ENCODE assay signal across 8 cellular contexts in the genomic region with DNA sequence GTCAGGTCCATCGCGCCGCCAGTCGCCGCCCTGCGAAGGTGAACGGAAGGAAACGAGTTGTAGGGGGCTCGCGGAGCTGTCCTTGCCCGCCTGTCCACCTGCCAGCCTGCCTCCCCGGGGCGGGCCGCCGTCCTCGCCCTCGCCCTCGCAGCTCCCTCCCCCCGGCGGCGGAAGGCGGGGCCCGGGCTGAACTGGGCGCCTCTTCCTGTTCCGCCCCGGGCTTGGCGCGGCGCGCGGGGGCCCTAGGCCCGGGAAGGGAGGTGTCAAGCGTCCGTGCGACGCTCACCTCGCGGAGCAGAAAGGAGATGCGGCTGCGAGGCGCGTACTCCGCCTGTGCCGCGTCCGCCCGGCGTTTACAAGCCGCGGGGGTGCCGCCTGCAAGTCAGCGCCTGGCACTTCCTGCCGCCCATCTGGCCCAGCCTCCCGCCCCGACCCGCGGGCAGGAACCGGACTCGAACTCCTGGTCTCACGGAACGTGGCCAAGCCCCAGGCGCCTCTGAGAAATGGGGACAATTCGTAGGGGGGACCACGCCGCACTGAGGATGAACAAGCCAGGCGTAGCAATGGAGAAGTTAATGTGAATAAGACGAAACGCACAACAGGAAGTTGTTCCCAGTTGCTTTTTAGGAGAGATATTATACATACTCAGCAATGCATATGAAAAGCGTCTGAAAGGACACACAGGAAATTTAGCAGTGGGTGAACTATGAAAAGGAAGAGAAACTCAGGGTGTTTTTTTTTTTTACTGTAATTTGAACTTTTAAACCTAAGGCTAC. TPM values are rescaled to one million over a fixed set of nuclear protein-coding genes. Genes with fewer than 3 reads are reported as not detected.
DNase-seq lines count a peak whose midpoint lies in the region; ATAC-seq and TF ChIP-seq lines count a peak whose summit lies in the region.

A gene (minus strand): TSS at position 108 of the 776 bp plus-strand sequence. CDS start 97 bp downstream, at position 11.

- H3K27ac ChIP-seq in mammary epithelial cell (ENCODE audit: insufficient read depth, low read depth, low read length) = peak within 1 kb of the TSS; percentile 92
- H3K27ac ChIP-seq in spleen = peak within 1 kb of the TSS; percentile 95 to 100 (median 99)

- peaks cover 49% of the 10 kb centered on the region for H3K79me2 ChIP-seq in mammary epithelial cell (ENCODE audit: insufficient read depth, low read length)

- peak within 1 kb of the TSS; percentile 84 for H3K4me3 ChIP-seq in AG04449 (ENCODE audit: low read depth, low read length)
- peak within 1 kb of the TSS; percentile 84 for H3K4me3 ChIP-seq in WI38 (ENCODE audit: low read depth, low read length)
- H3K4me3 ChIP-seq in mammary epithelial cell (replicated peaks in 1 of 3; ENCODE audit: insufficient read depth in 1 of 3, low read depth in 2 of 3, low read length in 3 of 3) = peak within 1 kb of the TSS; percentile 83 to 89 (median 86)
- peak within 1 kb of the TSS; percentile 59 to 95 (median 89) for H3K4me3 ChIP-seq in spleen

- peak; percentile 69 for ATAC-seq in GM18868 (IDR thresholded peaks at IDR 0.05; ENCODE audit: unreplicated experiment)
- ATAC-seq in HG03097 (IDR thresholded peaks at IDR 0.05; ENCODE audit: low FRiP score, unreplicated experiment) = peak; percentile 64

- no peaks in the 10 kb centered on the region for H4K20me1 ChIP-seq in mammary epithelial cell (ENCODE audit: insufficient read depth, low read length)

- peak within 1 kb of the TSS; percentile 89 for H3K9ac ChIP-seq in mammary epithelial cell (ENCODE audit: insufficient read depth, low read length)

- no peaks in the 10 kb centered on the region for H3K9me3 ChIP-seq in mammary epithelial cell (replicated peaks; ENCODE audit: insufficient read depth, low read length)
- H3K9me3 ChIP-seq in spleen = no peaks in the 10 kb centered on the region

- peak; percentile 90 to 95 (median 94) for TF ChIP-seq POLR2A in spleen (IDR thresholded peaks at IDR 0.05)

- POLR2A ChIA-PET in AG04449 (lab: Yijun Ruan, JAX) = interaction anchor here (0.6 to 1.7 kb wide), 8 partner anchors 12 to 113 kb away, joined by 3 to 10 read pairs (median 3); a partner anchor contains a TSS

- intact Hi-C loops in mammary epithelial cell (cut with micrococcal nuclease) (loop anchor here (1.0 to 5.0 kb wide), 5 partner anchors 17 to 175 kb away; a partner anchor contains a TSS), spleen (cut with DNase I; ENCODE audit: low total_unique reads) (no loop called here)

- WGBS in mammary epithelial cell (ENCODE audit: low coverage, missing lambda C conversion rate) = 2% methylated on average over 16 of the region's 69 CpGs
- WGBS in spleen, 5 donors = 0 to 1% (median 0%) methylated on average over 33 to 69 of the region's 69 CpGs

- peaks cover 11 to 38% (median 11%) of the 10 kb centered on the region in 3 donors for H3K36me3 Mint-ChIP-seq in immature natural killer cell

- peak within 1 kb of the TSS; percentile 98 to 100 (median 98) for H3K27ac Mint-ChIP-seq in immature natural killer cell

- no peaks in the 10 kb centered on the region for H3K27me3 ChIP-seq in mammary epithelial cell (ENCODE audit: insufficient read depth, low read length)
- H3K27me3 ChIP-seq in spleen (replicated peaks in 1 of 7) = no peaks in the 10 kb centered on the region

- DNase-seq in AG04449 (ENCODE audit: low read depth, low spot score) (no peak), NCI-H2196 treated with DMSO at 0.1 percent for 48 hours (lab: John Stamatoyannopoulos, UW; ENCODE audit: unreplicated experiment) (peak; percentile 80), mammary epithelial cell (peak; percentile 84), immature natural killer cell (peak; percentile 92 to 94 (median 93)), spleen (peak; percentile 99)

- peaks cover 16 to 28% (median 18%) of the 10 kb centered on the region in 3 donors for H3K27me3 Mint-ChIP-seq in immature natural killer cell (ENCODE audit: low read depth in 3 of 3)

- peak within 1 kb of the TSS; percentile 97 for H2AFZ ChIP-seq in mammary epithelial cell (ENCODE audit: low read depth, low read length)

- dilution Hi-C loops in mammary epithelial cell (cut with HindIII; ENCODE audit: low sequenced_read_pairs) = no loop called here

- peak within 1 kb of the TSS; percentile 90 to 97 (median 97) for H3K4me3 Mint-ChIP-seq in immature natural killer cell

- no peaks in the 10 kb centered on the region for H3K9me3 Mint-ChIP-seq in immature natural killer cell

- in situ Hi-C loops in mammary epithelial cell (cut with MboI; ENCODE audit: low sequenced_read_pairs in 2 of 2) = loop anchor here in 1 of 2 donors (10.0 kb wide), 1 partner anchor 98 kb away; a partner anchor contains a TSS

- CTCF ChIA-PET in AG04449 (lab: Yijun Ruan, JAX) (interaction anchor here (0.6 to 9.4 kb wide), 13 partner anchors 8 to 182 kb away, joined by 3 to 154 read pairs (median 6); a partner anchor contains a TSS), mammary epithelial cell (lab: Charles Lee; ENCODE audit: low non-redundant PET) (interaction anchor here (0.6 to 0.7 kb wide), 2 partner anchors 75 to 352 kb away, joined by 3 read pairs; no protein-coding TSS in a partner anchor)

- H3K36me3 ChIP-seq in mammary epithelial cell (ENCODE audit: insufficient read depth, low read length) (peaks cover 7% of the 10 kb centered on the region), spleen (peaks cover 0 to 65% (median 58%) of the 10 kb centered on the region in 6 donors)

- TF ChIP-seq CTCF in AG04449 (IDR thresholded peaks at IDR 0.05; ENCODE audit: insufficient read depth, low read length, missing control alignments) (no peak), WI38 (IDR thresholded peaks at IDR 0.05; ENCODE audit: low read depth, low read length) (no peak), mammary epithelial cell (conservative IDR thresholded peaks at IDR 0.05 in 1 of 2, IDR thresholded peaks at IDR 0.05 in 1 of 2; ENCODE audit: extremely low read depth in 1 of 2, insufficient read depth in 1 of 2, low read depth in 1 of 2, low read length in 2 of 2) (no peak), spleen (IDR thresholded peaks at IDR 0.05 in 8 of 11, conservative IDR thresholded peaks at IDR 0.05 in 3 of 11) (peak in 5 of 11 experiments; percentile 8 to 48 (median 15))

- BruUV-seq in mammary epithelial cell (replicated peaks; lab: Mats Ljungman, UMichigan) = TSS peak; percentile 24

- H3K4me1 ChIP-seq in mammary epithelial cell (ENCODE audit: insufficient read depth, low read length) = peaks cover 28% of the 10 kb centered on the region
- peaks cover 20 to 86% (median 52%) of the 10 kb centered on the region in 6 donors for H3K4me1 ChIP-seq in spleen

- H3K4me2 ChIP-seq in mammary epithelial cell (ENCODE audit: insufficient read depth, low read depth, low read length) = peak within 1 kb of the TSS; percentile 93

- peaks cover 46 to 58% of the 10 kb centered on the region in 2 donors for H3K4me1 Mint-ChIP-seq in immature natural killer cell

RNA-seq across cellular contexts. Expression of the gene that starts here (rescaled TPM):
- total RNA-seq in mammary epithelial cell (10 to 100 TPM; 30.2 to 42.5 TPM), spleen (10 to 100 TPM; 51.3 to 80.8 (median 66.4) TPM)
- polyA plus RNA-seq in mammary epithelial cell (35.9 TPM), immature natural killer cell (100 to 1,000 TPM in 1 of 3 donors, 10 to 100 TPM in 2; 68.2 to 135 (median 92.9) TPM), spleen (10 to 100 TPM; 53.5 to 65.2 (median 65.2) TPM)
- polyA minus RNA-seq in mammary epithelial cell = 22.3 TPM
